27 cellular contexts compared by ENCODE assay signal in the genomic region with DNA sequence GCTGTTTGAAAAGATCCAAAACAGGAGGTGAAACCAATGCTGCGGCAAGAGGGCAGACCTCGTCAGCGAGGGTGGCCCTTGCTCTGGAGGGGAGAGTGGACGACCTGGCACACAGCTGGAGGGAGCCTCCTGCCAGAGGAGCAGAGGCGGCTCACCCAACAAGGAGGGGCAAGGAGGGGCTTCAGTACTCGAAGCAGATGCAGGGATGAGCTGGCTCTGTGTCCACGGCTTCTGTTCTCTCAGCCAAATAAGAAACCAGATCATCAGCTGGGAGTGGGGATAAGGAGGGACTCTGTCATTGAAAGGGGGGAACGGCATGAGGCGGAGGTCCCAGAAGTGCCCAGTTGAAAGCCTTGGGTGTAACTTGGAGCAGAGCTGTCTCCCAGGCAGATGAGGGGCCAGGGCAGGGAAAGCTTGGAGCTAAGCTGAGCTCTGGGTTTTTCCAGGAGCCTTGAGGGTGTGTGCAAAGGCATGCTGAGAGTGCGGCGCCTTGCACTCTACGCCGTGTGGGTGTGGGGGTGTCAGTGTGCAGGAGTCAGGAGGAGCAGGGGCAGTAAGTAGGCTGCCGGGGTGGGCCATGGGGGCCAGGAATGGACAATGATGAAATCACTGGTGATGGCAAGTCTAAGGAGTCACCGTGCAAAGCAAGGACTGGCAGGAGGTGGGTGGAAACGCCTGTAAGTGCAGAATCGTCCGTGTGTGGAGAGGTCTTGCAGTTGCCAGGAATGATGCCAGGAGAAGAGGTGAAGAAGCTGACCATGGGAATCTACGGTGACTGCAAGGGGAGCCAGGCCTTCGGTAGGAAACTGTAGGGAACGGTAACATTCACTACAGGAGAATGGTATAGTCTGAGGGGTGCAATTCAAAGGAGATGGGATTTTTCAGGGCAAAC.
DNase-seq lines count a peak whose midpoint lies in the region; TF ChIP-seq lines count a peak whose summit lies in the region.
"Had no signal": no experiment of that assay in that cellular context is flagged by ENCODE, and none has a peak within 500 bp of the region (broad histone marks: within the 10 kb centered on the region; RNA-seq: fewer than 3 reads in every experiment).

No MANE protein-coding gene starts in this region.

- no peak overlapping the region for H3K14ac ChIP-seq in mesenchymal stem cell (ENCODE audit: low read length in 2 of 2)

- no peak for DNase-seq in Caco-2
- peak; percentile 36 for DNase-seq in endodermal cell
- DNase-seq in mesenchymal stem cell, result no peak
- no peak for DNase-seq in esophagus muscularis mucosa (ENCODE audit: extremely low spot score)
- no peak for DNase-seq in C1 segment of cervical spinal cord (lab: John Stamatoyannopoulos, UW)
- no peak for DNase-seq in GM13976 (ENCODE audit: low spot score)
- DNase-seq: activated B cell treated with CpG ODN at 0.5 μM for 24 hours; activated CD4-positive, alpha-beta T cell treated with anti-CD3 and anti-CD28 coated beads, Interleukin-2, amount 10 ng/mL, durations not matched to agents 7 days and 5 days; activated effector memory CD4-positive, alpha-beta T cell treated with anti-CD3 and anti-CD28 coated beads, Interleukin-2, amount 50 U/mL, for 16 hours; activated naive CD8-positive, alpha-beta T cell treated with anti-CD3 and anti-CD28 coated beads for 36 hours; activated T-cell treated with anti-CD3 and anti-CD28 coated beads, Interleukin-2, amount 50 U/mL, for 24 hours; aorta; BE2C; CD8-positive, alpha-beta memory T cell; effector CD8-positive, alpha-beta T cell; H9; MM.1S; NCI-H1930; NCI-H524 treated with DMSO at 0.1 percent for 48 hours; NK-92 treated with Interleukin-12 subunit alpha and Interleukin-12 subunit beta, amount 100 ng/mL, for 24 hours; PC-3; sigmoid colon; stimulated activated CD4-positive, alpha-beta T cell treated with anti-CD3 and anti-CD28 coated beads, Interleukin-4, amount 100 ng/mL, for 1 hour had no signal

- H3K4me3 Mint-ChIP-seq in Caco-2 (ENCODE audit: unreplicated experiment), result peak overlapping the region; percentile 52
- no peak overlapping the region for H3K4me3 Mint-ChIP-seq in endodermal cell
- H3K4me3 Mint-ChIP-seq: activated B cell treated with CpG ODN at 0.5 μM for 24 hours; activated CD4-positive, alpha-beta T cell treated with anti-CD3 and anti-CD28 coated beads, Interleukin-2, amount 10 ng/mL, durations not matched to agents 7 days and 5 days; activated naive CD8-positive, alpha-beta T cell treated with anti-CD3 and anti-CD28 coated beads for 36 hours; activated T-cell treated with anti-CD3 and anti-CD28 coated beads, Interleukin-2, amount 50 U/mL, for 24 hours; CD8-positive, alpha-beta memory T cell; H9; neural crest cell had no signal

- H3K18ac ChIP-seq in mesenchymal stem cell (ENCODE audit: low read depth in 1 of 2, low read length in 2 of 2), result no peak overlapping the region

- H2AK5ac ChIP-seq in mesenchymal stem cell (ENCODE audit: low read length, severe bottlenecking), result no peak overlapping the region

- H4K8ac ChIP-seq in mesenchymal stem cell (ENCODE audit: low read length), result no peak overlapping the region

- no peak overlapping the region for H3K4ac ChIP-seq in mesenchymal stem cell (ENCODE audit: low read depth in 1 of 2, low read length in 2 of 2)

- TF ChIP-seq EP300 in esophagus muscularis mucosa (IDR thresholded peaks at IDR 0.05), result no peak

- TF ChIP-seq CTCF in Caco-2 (IDR thresholded peaks at IDR 0.05; ENCODE audit: insufficient read depth in 1 of 2, low read depth in 1 of 2, low read length in 1 of 2, severe bottlenecking in 1 of 2, unreplicated experiment in 1 of 2), result no peak
- TF ChIP-seq CTCF in endodermal cell (conservative IDR thresholded peaks at IDR 0.05), result no peak
- no peak for TF ChIP-seq CTCF in esophagus muscularis mucosa (IDR thresholded peaks at IDR 0.05)
- TF ChIP-seq CTCF in GM13976 (IDR thresholded peaks at IDR 0.05; ENCODE audit: borderline replicate concordance, control extremely low read depth, extremely low read depth, insufficient read depth, missing control alignments), result no peak

- TF ChIP-seq POLR2A in esophagus muscularis mucosa (IDR thresholded peaks at IDR 0.05; ENCODE audit: low read depth), result no peak

- no peak overlapping the region for H2BK120ac ChIP-seq in mesenchymal stem cell (ENCODE audit: low read depth, low read length)

- H3K4me1 ChIP-seq in Caco-2 (peaks cover 47% of the 10 kb centered on the region), endodermal cell (ENCODE audit: control insufficient read depth, insufficient read depth, low read length) (peaks cover 28% of the 10 kb centered on the region), mesenchymal stem cell (ENCODE audit: control insufficient read depth, insufficient read depth, low read depth, low read length) (no peaks in the 10 kb centered on the region), esophagus muscularis mucosa (no peaks in the 10 kb centered on the region)
- H3K4me1 ChIP-seq: BE2C had no signal

- H2BK15ac ChIP-seq in mesenchymal stem cell (ENCODE audit: low read depth, poor library complexity, severe bottlenecking), result no peak overlapping the region

- H3K27ac Mint-ChIP-seq in Caco-2 (ENCODE audit: unreplicated experiment) (peak overlapping the region; percentile 67), endodermal cell (peak overlapping the region; percentile 65)
- H3K27ac Mint-ChIP-seq: activated B cell treated with CpG ODN at 0.5 μM for 24 hours; activated CD4-positive, alpha-beta T cell treated with anti-CD3 and anti-CD28 coated beads, Interleukin-2, amount 10 ng/mL, durations not matched to agents 7 days and 5 days; activated naive CD8-positive, alpha-beta T cell treated with anti-CD3 and anti-CD28 coated beads for 36 hours; activated T-cell treated with anti-CD3 and anti-CD28 coated beads, Interleukin-2, amount 50 U/mL, for 24 hours had no signal

- H3K36me3 ChIP-seq in Caco-2 (ENCODE audit: control insufficient read depth, insufficient read depth, low read length) (no peaks in the 10 kb centered on the region), endodermal cell (ENCODE audit: control insufficient read depth, insufficient read depth, low read length) (no peaks in the 10 kb centered on the region), mesenchymal stem cell (ENCODE audit: control insufficient read depth in 1 of 2, insufficient read depth in 2 of 2, low read depth in 1 of 2, low read length in 2 of 2) (no peaks in the 10 kb centered on the region), esophagus muscularis mucosa (no peaks in the 10 kb centered on the region)
- H3K36me3 ChIP-seq: BE2C, sigmoid colon had no signal

- no peak overlapping the region for H3K4me2 ChIP-seq in mesenchymal stem cell (ENCODE audit: low read length, poor library complexity, severe bottlenecking)

- H3K9ac ChIP-seq in endodermal cell (ENCODE audit: extremely low read depth, low read length, poor library complexity, severe bottlenecking), result no peak overlapping the region
- H3K9ac ChIP-seq in mesenchymal stem cell (ENCODE audit: low read length), result peak overlapping the region; percentile 16

- no peaks in the 10 kb centered on the region for H3K9me3 ChIP-seq in Caco-2
- H3K9me3 ChIP-seq in endodermal cell (ENCODE audit: control insufficient read depth, low read length), result no peaks in the 10 kb centered on the region
- H3K9me3 ChIP-seq in mesenchymal stem cell (ENCODE audit: control insufficient read depth, low read length), result no peaks in the 10 kb centered on the region
- H3K9me3 ChIP-seq in esophagus muscularis mucosa, result no peaks in the 10 kb centered on the region
- H3K9me3 ChIP-seq: BE2C, sigmoid colon had no signal

- H3K27me3 ChIP-seq in Caco-2 (replicated peaks; ENCODE audit: control insufficient read depth, insufficient read depth, low read length) (no peaks in the 10 kb centered on the region), endodermal cell (ENCODE audit: control insufficient read depth, insufficient read depth, low read length, poor library complexity, severe bottlenecking) (no peaks in the 10 kb centered on the region), mesenchymal stem cell (ENCODE audit: control insufficient read depth in 1 of 2, insufficient read depth in 1 of 2, low read length in 2 of 2) (peaks cover 12 to 33% of the 10 kb centered on the region in 2 experiments), esophagus muscularis mucosa (no peaks in the 10 kb centered on the region)

- H2BK12ac ChIP-seq in mesenchymal stem cell (ENCODE audit: low read length in 2 of 2), result no peak overlapping the region

- H3K36me3 Mint-ChIP-seq in Caco-2 (ENCODE audit: insufficient read depth, unreplicated experiment) (peaks cover 15% of the 10 kb centered on the region), endodermal cell (ENCODE audit: low read depth) (no peaks in the 10 kb centered on the region)
- H3K36me3 Mint-ChIP-seq: activated naive CD8-positive, alpha-beta T cell treated with anti-CD3 and anti-CD28 coated beads for 36 hours; CD8-positive, alpha-beta memory T cell had no signal

- CTCF ChIA-PET in Caco-2 (lab: Charles Lee), result interaction anchor here (0.5 kb wide), 1 partner anchor 10 kb away, joined by 5 read pairs; no protein-coding TSS in a partner anchor

- no peak overlapping the region for H3K4me3 ChIP-seq in Caco-2 (ENCODE audit: low read depth, low read length)
- H3K4me3 ChIP-seq in endodermal cell (ENCODE audit: low read length), result no peak overlapping the region
- H3K4me3 ChIP-seq in mesenchymal stem cell (ENCODE audit: insufficient read depth in 1 of 2, low read depth in 1 of 2, low read length in 2 of 2), result peak overlapping the region in 1 of 2 experiments; percentile 63
- H3K4me3 ChIP-seq in esophagus muscularis mucosa, result peak overlapping the region in 2 of 4 donors; percentile 0 to 12
- H3K4me3 ChIP-seq: GM12878, sigmoid colon, SK-N-MC had no signal

- H3K27me3 Mint-ChIP-seq in Caco-2 (ENCODE audit: insufficient read depth, unreplicated experiment) (no peaks in the 10 kb centered on the region), endodermal cell (ENCODE audit: insufficient read depth) (peaks cover 12% of the 10 kb centered on the region)
- H3K27me3 Mint-ChIP-seq: activated CD4-positive, alpha-beta T cell treated with anti-CD3 and anti-CD28 coated beads, Interleukin-2, amount 10 ng/mL, durations not matched to agents 7 days and 5 days had no signal

- H3K23ac ChIP-seq in mesenchymal stem cell (ENCODE audit: low read length in 2 of 2), result no peak overlapping the region

- BruUV-seq in Caco-2 (replicated peaks; lab: Mats Ljungman, UMichigan), result no TSS peak

- no peak overlapping the region for H2AFZ ChIP-seq in mesenchymal stem cell (ENCODE audit: low read depth, low read length)

- no peak overlapping the region for H2BK5ac ChIP-seq in mesenchymal stem cell (ENCODE audit: low read depth, low read length, poor library complexity, severe bottlenecking)

- H4K91ac ChIP-seq in mesenchymal stem cell (ENCODE audit: low read length), result no peak overlapping the region

- WGBS in endodermal cell (ENCODE audit: insufficient coverage in 1 of 2, insufficient read length in 1 of 2), 2 experiments, result 91 to 94% methylated on average over 15 to 21 of the region's 21 CpGs
- 86% methylated on average over 21 of the region's 21 CpGs for WGBS in mesenchymal stem cell
- 69% methylated on average over 21 of the region's 21 CpGs for WGBS in esophagus muscularis mucosa

- intact Hi-C loops in Caco-2 (cut with micrococcal nuclease; ENCODE audit: unreplicated experiment), result loop anchor here (10.0 kb wide), 1 partner anchor 112 kb away; no protein-coding TSS in a partner anchor
- intact Hi-C loops in esophagus muscularis mucosa (cut with DNase I), result no loop called here

- H3K9me3 Mint-ChIP-seq in Caco-2 (ENCODE audit: unreplicated experiment) (peaks cover 20% of the 10 kb centered on the region), endodermal cell (no peaks in the 10 kb centered on the region)
- H3K9me3 Mint-ChIP-seq: activated B cell treated with CpG ODN at 0.5 μM for 24 hours; activated CD4-positive, alpha-beta T cell treated with anti-CD3 and anti-CD28 coated beads, Interleukin-2, amount 10 ng/mL, durations not matched to agents 7 days and 5 days; activated naive CD8-positive, alpha-beta T cell treated with anti-CD3 and anti-CD28 coated beads for 36 hours; activated T-cell treated with anti-CD3 and anti-CD28 coated beads, Interleukin-2, amount 50 U/mL, for 24 hours; CD8-positive, alpha-beta memory T cell; H9; neural crest cell had no signal

- H3K4me1 Mint-ChIP-seq in Caco-2 (ENCODE audit: low read depth, unreplicated experiment), result peaks cover 57% of the 10 kb centered on the region
- H3K4me1 Mint-ChIP-seq in endodermal cell, result peaks cover 50% of the 10 kb centered on the region
- H3K4me1 Mint-ChIP-seq: activated B cell treated with CpG ODN at 0.5 μM for 24 hours; activated CD4-positive, alpha-beta T cell treated with anti-CD3 and anti-CD28 coated beads, Interleukin-2, amount 10 ng/mL, durations not matched to agents 7 days and 5 days; activated naive CD8-positive, alpha-beta T cell treated with anti-CD3 and anti-CD28 coated beads for 36 hours; CD8-positive, alpha-beta memory T cell; neural crest cell had no signal

- H3K79me1 ChIP-seq in mesenchymal stem cell (replicated peaks; ENCODE audit: low read length, poor library complexity, severe bottlenecking), result no peaks in the 10 kb centered on the region

- POLR2A ChIA-PET in Caco-2 (lab: Charles Lee), result no interaction called here

- in situ Hi-C loops in GM13976 (cut with MboI; ENCODE audit: low sequenced_read_pairs, unreplicated experiment), result no loop called here

- H3K27ac ChIP-seq in endodermal cell (ENCODE audit: low read depth, low read length) (no peak overlapping the region), mesenchymal stem cell (ENCODE audit: low read length, poor library complexity, severe bottlenecking) (no peak overlapping the region), temporal lobe (ENCODE audit: low read depth, low read length) (peak overlapping the region; percentile 10), esophagus muscularis mucosa (replicated peaks in 1 of 4) (no peak overlapping the region)
- H3K27ac ChIP-seq: sigmoid colon, SK-N-MC had no signal
